ENCODE assay signal across 36 cellular contexts in genomic region chr6:46565531-46565930, GRCh38.
"Had no signal": no experiment of that assay in that cellular context is flagged by ENCODE, and none has a peak within 500 bp of the region (broad histone marks: within the 10 kb centered on the region; RNA-seq: fewer than 3 reads in every experiment).

No MANE protein-coding gene starts in this region.

- H3K27ac ChIP-seq: adrenal gland, body of pancreas, epithelial cell of prostate, esophagus squamous epithelium had no signal

- H3K9me3 ChIP-seq: adrenal gland, body of pancreas, esophagus squamous epithelium had no signal

- ATAC-seq: activated CD4-positive, alpha-beta T cell treated with anti-CD3 and anti-CD28 coated beads for 36 hours; activated CD8-positive, alpha-beta memory T cell treated with anti-CD3 and anti-CD28 coated beads, Interleukin-2, amount 10 ng/mL, durations not matched to agents 7 days and 5 days; activated CD8-positive, alpha-beta T cell treated with anti-CD3 and anti-CD28 coated beads, Interleukin-2, amount 10 ng/mL, durations not matched to agents 7 days and 5 days; activated naive CD8-positive, alpha-beta T cell treated with anti-CD3 and anti-CD28 coated beads, Interleukin-2, amount 50 U/mL, for 24 hours; body of pancreas; effector memory CD8-positive, alpha-beta T cell; T-helper 17 cell had no signal

- H3K4me3 ChIP-seq: adrenal gland, body of pancreas, esophagus squamous epithelium had no signal

- H3K4me1 ChIP-seq: adrenal gland, body of pancreas, esophagus squamous epithelium had no signal

- FAIRE-seq: colon, endometrium, endothelial cell of umbilical vein, frontal cortex had no signal

- H3K36me3 ChIP-seq: adrenal gland, esophagus squamous epithelium had no signal

- H3K27ac Mint-ChIP-seq: activated CD4-positive, alpha-beta memory T cell treated with anti-CD3 and anti-CD28 coated beads for 36 hours; activated CD4-positive, alpha-beta T cell treated with anti-CD3 and anti-CD28 coated beads for 36 hours; activated CD4-positive, alpha-beta T cell treated with anti-CD3 and anti-CD28 coated beads, Interleukin-2, amount 10 ng/mL, durations not matched to agents 24 days and 14 days; activated CD8-positive, alpha-beta memory T cell treated with anti-CD3 and anti-CD28 coated beads, Interleukin-2, amount 10 ng/mL, durations not matched to agents 7 days and 5 days; activated CD8-positive, alpha-beta T cell treated with anti-CD3 and anti-CD28 coated beads, Interleukin-2, amount 10 ng/mL, durations not matched to agents 7 days and 5 days; activated naive CD4-positive, alpha-beta T cell treated with anti-CD3 and anti-CD28 coated beads for 36 hours; activated naive CD4-positive, alpha-beta T cell treated with anti-CD3 and anti-CD28 coated beads, Interleukin-2, amount 50 U/mL, for 24 hours; activated naive CD8-positive, alpha-beta T cell treated with anti-CD3 and anti-CD28 coated beads for 36 hours; activated naive CD8-positive, alpha-beta T cell treated with anti-CD3 and anti-CD28 coated beads, Interleukin-2, amount 50 U/mL, for 24 hours; activated T-helper 1 cell treated with anti-CD3 and anti-CD28 coated beads, Interleukin-12 subunit alpha, Interleukin-12 subunit beta, Interleukin-2, Interleukin-4 antibody, amounts not matched to agents 30 ng/mL and 10 ng/mL and 1 ng/mL, durations not matched to agents 14 hours and 24 hours and 36 hours; activated T-helper 2 cell treated with anti-CD3 and anti-CD28 coated beads, Interferon-gamma antibody, Interleukin-2, Interleukin-4, amounts not matched to agents 10 μg/mL and 5 μg/mL and 100 μg/mL, durations not matched to agents 14 hours and 24 hours and 36 hours; effector memory CD8-positive, alpha-beta T cell; T-helper 17 cell had no signal

- H3K9me3 Mint-ChIP-seq: activated naive CD4-positive, alpha-beta T cell treated with anti-CD3 and anti-CD28 coated beads, Interleukin-2, amount 50 U/mL, for 24 hours; activated T-helper 1 cell treated with anti-CD3 and anti-CD28 coated beads, Interleukin-12 subunit alpha, Interleukin-12 subunit beta, Interleukin-2, Interleukin-4 antibody, amounts not matched to agents 30 ng/mL and 10 ng/mL and 1 ng/mL, durations not matched to agents 14 hours and 24 hours and 36 hours had no signal

- H3K36me3 Mint-ChIP-seq: activated CD4-positive, alpha-beta memory T cell treated with anti-CD3 and anti-CD28 coated beads for 36 hours; activated CD8-positive, alpha-beta memory T cell treated with anti-CD3 and anti-CD28 coated beads, Interleukin-2, amount 10 ng/mL, durations not matched to agents 7 days and 5 days; activated naive CD4-positive, alpha-beta T cell treated with anti-CD3 and anti-CD28 coated beads, Interleukin-2, amount 50 U/mL, for 24 hours; activated naive CD8-positive, alpha-beta T cell treated with anti-CD3 and anti-CD28 coated beads for 36 hours had no signal

- H3K27me3 ChIP-seq: adrenal gland, body of pancreas, esophagus squamous epithelium had no signal

- DNase-seq: activated CD4-positive, alpha-beta memory T cell treated with anti-CD3 and anti-CD28 coated beads for 36 hours; activated CD4-positive, alpha-beta T cell treated with anti-CD3 and anti-CD28 coated beads for 36 hours; activated CD4-positive, alpha-beta T cell treated with anti-CD3 and anti-CD28 coated beads, Interleukin-2, amount 10 ng/mL, durations not matched to agents 24 days and 14 days; activated CD4-positive, CD25-positive, alpha-beta regulatory T cell; activated CD4-positive, CD25-positive, alpha-beta regulatory T cell treated with anti-CD3 and anti-CD28 coated beads, Interleukin-2, amount 50 U/mL, for 72 hours; activated CD8-positive, alpha-beta memory T cell treated with anti-CD3 and anti-CD28 coated beads, Interleukin-2, amount 10 ng/mL, durations not matched to agents 7 days and 5 days; activated CD8-positive, alpha-beta memory T cell treated with anti-CD3 and anti-CD28 coated beads, Interleukin-2, amount 50 U/mL, for 4 hours; activated CD8-positive, alpha-beta T cell treated with anti-CD3 and anti-CD28 coated beads, Interleukin-2, amount 10 ng/mL, durations not matched to agents 7 days and 5 days; activated effector memory CD4-positive, alpha-beta T cell treated with anti-CD3 and anti-CD28 coated beads, Interleukin-2, amount 50 U/mL, for 16 hours; activated naive CD4-positive, alpha-beta T cell treated with anti-CD3 and anti-CD28 coated beads for 36 hours; activated naive CD8-positive, alpha-beta T cell treated with anti-CD3 and anti-CD28 coated beads for 36 hours; activated naive CD8-positive, alpha-beta T cell treated with anti-CD3 and anti-CD28 coated beads, Interleukin-2, amount 50 U/mL, for 24 hours; activated T-cell treated with anti-CD3 and anti-CD28 coated beads, Interleukin-2, amount 50 U/mL, for 1 hour; activated T-cell treated with anti-CD3 and anti-CD28 coated beads, Interleukin-2, amount 50 U/mL, for 48 hours; adrenal gland; amygdala; aorta; body of pancreas; caudate nucleus; cortex of kidney; dermis blood vessel endothelial cell; effector CD4-positive, alpha-beta T cell; effector memory CD8-positive, alpha-beta T cell; esophagus squamous epithelium; foreskin fibroblast; head of caudate nucleus; T-helper 1 cell; T-helper 17 cell had no signal

- H3K4me1 Mint-ChIP-seq: activated CD4-positive, alpha-beta T cell treated with anti-CD3 and anti-CD28 coated beads for 36 hours; activated CD4-positive, alpha-beta T cell treated with anti-CD3 and anti-CD28 coated beads, Interleukin-2, amount 10 ng/mL, durations not matched to agents 24 days and 14 days; activated CD8-positive, alpha-beta memory T cell treated with anti-CD3 and anti-CD28 coated beads, Interleukin-2, amount 10 ng/mL, durations not matched to agents 7 days and 5 days; activated naive CD4-positive, alpha-beta T cell treated with anti-CD3 and anti-CD28 coated beads, Interleukin-2, amount 50 U/mL, for 24 hours; activated naive CD8-positive, alpha-beta T cell treated with anti-CD3 and anti-CD28 coated beads for 36 hours; activated naive CD8-positive, alpha-beta T cell treated with anti-CD3 and anti-CD28 coated beads, Interleukin-2, amount 50 U/mL, for 24 hours; T-helper 17 cell had no signal

- H3K4me3 Mint-ChIP-seq: activated CD4-positive, alpha-beta memory T cell treated with anti-CD3 and anti-CD28 coated beads for 36 hours; activated CD4-positive, alpha-beta T cell treated with anti-CD3 and anti-CD28 coated beads for 36 hours; activated CD4-positive, alpha-beta T cell treated with anti-CD3 and anti-CD28 coated beads, Interleukin-2, amount 10 ng/mL, durations not matched to agents 24 days and 14 days; activated CD8-positive, alpha-beta memory T cell treated with anti-CD3 and anti-CD28 coated beads, Interleukin-2, amount 10 ng/mL, durations not matched to agents 7 days and 5 days; activated CD8-positive, alpha-beta T cell treated with anti-CD3 and anti-CD28 coated beads, Interleukin-2, amount 10 ng/mL, durations not matched to agents 7 days and 5 days; activated naive CD4-positive, alpha-beta T cell treated with anti-CD3 and anti-CD28 coated beads for 36 hours; activated naive CD4-positive, alpha-beta T cell treated with anti-CD3 and anti-CD28 coated beads, Interleukin-2, amount 50 U/mL, for 24 hours; activated naive CD8-positive, alpha-beta T cell treated with anti-CD3 and anti-CD28 coated beads for 36 hours; activated naive CD8-positive, alpha-beta T cell treated with anti-CD3 and anti-CD28 coated beads, Interleukin-2, amount 50 U/mL, for 24 hours; activated T-helper 1 cell treated with anti-CD3 and anti-CD28 coated beads, Interleukin-12 subunit alpha, Interleukin-12 subunit beta, Interleukin-2, Interleukin-4 antibody, amounts not matched to agents 30 ng/mL and 10 ng/mL and 1 ng/mL, durations not matched to agents 14 hours and 24 hours and 36 hours; effector memory CD8-positive, alpha-beta T cell; T-helper 17 cell had no signal
